ENCODE assay signal across 8 cellular contexts in genomic region chr14:88792572-88793258, GRCh38. TPM values are rescaled to one million over a fixed set of nuclear protein-coding genes. Genes with fewer than 3 reads are reported as not detected.
DNase-seq lines count a peak whose midpoint lies in the region; ATAC-seq and TF ChIP-seq lines count a peak whose summit lies in the region.

TSS of gene EML5 (minus strand) at chr14:88792953. CDS start at chr14:88792503, 450 bp downstream.

- H3K4me3 ChIP-seq in choroid plexus epithelial cell (ENCODE audit: low read depth, low read length): peak within 1 kb of the TSS; percentile 63

- no peaks in the 10 kb centered on the region for H3K36me3 Mint-ChIP-seq in activated CD4-positive, alpha-beta T cell treated with anti-CD3 and anti-CD28 coated beads for 36 hours (ENCODE audit: low read depth)

- H3K27me3 Mint-ChIP-seq in activated CD4-positive, alpha-beta T cell treated with anti-CD3 and anti-CD28 coated beads for 36 hours: no peaks in the 10 kb centered on the region

- TF ChIP-seq CTCF in choroid plexus epithelial cell (conservative IDR thresholded peaks at IDR 0.05; ENCODE audit: low read depth, low read length): peak; percentile 47

- peak within 1 kb of the TSS; percentile 87 for H3K27ac Mint-ChIP-seq in activated CD4-positive, alpha-beta T cell treated with anti-CD3 and anti-CD28 coated beads for 36 hours

- peak; percentile 88 for ATAC-seq in GM18868 (IDR thresholded peaks at IDR 0.05; ENCODE audit: unreplicated experiment)
- peak; percentile 82 for ATAC-seq in HG03139 (IDR thresholded peaks at IDR 0.05; ENCODE audit: unreplicated experiment)
- peak; percentile 76 for ATAC-seq in activated CD4-positive, alpha-beta T cell treated with anti-CD3 and anti-CD28 coated beads for 36 hours
- ATAC-seq in left colon: peak; percentile 97

- peaks cover 26% of the 10 kb centered on the region for H3K4me1 Mint-ChIP-seq in activated CD4-positive, alpha-beta T cell treated with anti-CD3 and anti-CD28 coated beads for 36 hours

- peak; percentile 58 for DNase-seq in AG08395 (ENCODE audit: low spot score)
- DNase-seq in NCI-H345 (lab: John Stamatoyannopoulos, UW): peak; percentile 83
- peak; percentile 90 for DNase-seq in activated CD4-positive, alpha-beta T cell treated with anti-CD3 and anti-CD28 coated beads for 36 hours
- peak; percentile 55 for DNase-seq in choroid plexus epithelial cell (ENCODE audit: low read depth)
- DNase-seq in left colon: peak; percentile 85 to 92
- DNase-seq in stimulated activated CD4-positive, alpha-beta T cell treated with anti-CD3 and anti-CD28 coated beads, Interleukin-1b, Interleukin-23, amount 100 ng/mL, for 24 hours (ENCODE audit: low read depth in 4 of 4, low spot score in 1 of 4): peak; percentile 55 to 79 (median 74)

- intact Hi-C loops in activated CD4-positive, alpha-beta T cell treated with anti-CD3 and anti-CD28 coated beads for 36 hours (cut with DNase I, micrococcal nuclease): loop anchor here (1.0 to 5.0 kb wide), 11 partner anchors 32 to 1464 kb away; partner anchors contain the start of genes TTC8 (in 2 of the 2), ZC3H14 (in 2 of the 2), EFCAB11 (in 1 of the 2) and GALC (in 1 of the 2)
- intact Hi-C loops in left colon (cut with DNase I, micrococcal nuclease): no loop called here

- CTCF ChIA-PET in activated CD4-positive, alpha-beta T cell treated with anti-CD3 and anti-CD28 coated beads for 36 hours (lab: Charles Lee): interaction anchor here (0.6 to 1.7 kb wide), 4 partner anchors 14 to 228 kb away, joined by 3 to 5 read pairs (median 4); partner anchors contain the start of gene TTC8

- peak within 1 kb of the TSS; percentile 87 for H3K4me3 Mint-ChIP-seq in activated CD4-positive, alpha-beta T cell treated with anti-CD3 and anti-CD28 coated beads for 36 hours

- POLR2A ChIA-PET in activated CD4-positive, alpha-beta T cell treated with anti-CD3 and anti-CD28 coated beads for 36 hours (lab: Charles Lee): interaction anchor here (1.3 kb wide), 1 partner anchor 32 kb away, joined by 4 read pairs; the partner anchor contains the start of gene TTC8

- H3K9me3 Mint-ChIP-seq in activated CD4-positive, alpha-beta T cell treated with anti-CD3 and anti-CD28 coated beads for 36 hours (ENCODE audit: low read depth): no peaks in the 10 kb centered on the region

RNA-seq across cellular contexts. Expression of gene EML5, which starts in this region (rescaled TPM):
- total RNA-seq in activated CD4-positive, alpha-beta T cell treated with anti-CD3 and anti-CD28 coated beads for 36 hours: 1 to 10 TPM; 8.1 TPM
- under 1 TPM; 0.64 to 0.79 TPM for total RNA-seq in left colon

Comparison
In these comparisons a context has a peak if more than half of its experiments do, and no peak if none do; other contexts are left out.
1. Peak in every context shown above with its lines: DNase-seq, ATAC-seq and H3K4me3 ChIP-seq.
2. RNA of gene EML5 (total RNA-seq): 8.1 TPM in activated CD4-positive, alpha-beta T cell treated with anti-CD3 and anti-CD28 coated beads for 36 hours; 0.64 to 0.79 TPM in left colon; every median in the first group is over 4 times any median in the second.
3. Peak in DNase-seq and ATAC-seq in left colon; RNA of the gene not detected or under 1 TPM.
4. intact Hi-C loops: an anchor here in activated CD4-positive, alpha-beta T cell treated with anti-CD3 and anti-CD28 coated beads for 36 hours (1.0 to 5.0 kb wide); none called in left colon.